In genomic region chr10:14748471-14748870, GRCh38 we compare ENCODE assay signal across 12 cellular contexts. TPM values are rescaled to one million over a fixed set of nuclear protein-coding genes. Genes with fewer than 3 reads are reported as not detected.
DNase-seq lines count a peak whose midpoint lies in the region; ATAC-seq and TF ChIP-seq lines count a peak whose summit lies in the region.
"Had no signal": no experiment of that assay in that cellular context is flagged by ENCODE, and none has a peak within 500 bp of the region (broad histone marks: within the 10 kb centered on the region; RNA-seq: fewer than 3 reads in every experiment).

No MANE protein-coding gene starts in this region.

- H3K9me3 ChIP-seq in Caco-2 (no peaks in the 10 kb centered on the region; the same call in 1 of the 2 replicates), skeletal muscle tissue (ENCODE audit: control insufficient read depth in 3 of 3, low read length in 3 of 3) (no peaks in the 10 kb centered on the region)

- POLR2A ChIA-PET in Caco-2 (lab: Charles Lee) = interaction anchor here (0.6 kb wide), 1 partner anchor 17 kb away, joined by 3 read pairs; no protein-coding TSS in a partner anchor

- H3K4me1 Mint-ChIP-seq in Caco-2 (ENCODE audit: low read depth, unreplicated experiment) = peaks cover 8% of the 10 kb centered on the region

- TF ChIP-seq CTCF in Caco-2 (IDR thresholded peaks at IDR 0.05; ENCODE audit: insufficient read depth in 1 of 2, low read depth in 1 of 2, low read length in 1 of 2, severe bottlenecking in 1 of 2, unreplicated experiment in 1 of 2) = no peak

- DNase-seq in Caco-2 = peak; percentile 39 to 50
- peak; percentile 37 for DNase-seq in RPMI8226
- DNase-seq in left colon = no peak
- no peak for DNase-seq in DMS114 treated with DMSO at 0.1 percent for 48 hours (lab: John Stamatoyannopoulos, UW; ENCODE audit: unreplicated experiment)
- DNase-seq in activated T-cell treated with anti-CD3 and anti-CD28 coated beads, Interleukin-2, amount 50 U/mL, for 1 hour = no peak
- DNase-seq in NCI-H2081 treated with DMSO at 0.1 percent for 48 hours (lab: John Stamatoyannopoulos, UW) = no peak
- no peak for DNase-seq in NOMO-1 treated with DMSO at 0.1 percent for 48 hours (lab: John Stamatoyannopoulos, UW; ENCODE audit: unreplicated experiment)
- DNase-seq: effector CD4-positive, alpha-beta T cell; NCI-H1930 had no signal

- H3K27ac Mint-ChIP-seq in Caco-2 (ENCODE audit: unreplicated experiment) = no peak overlapping the region
- H3K27ac Mint-ChIP-seq: nephron had no signal

- peak overlapping the region; percentile 70 for H3K27ac ChIP-seq in skeletal muscle tissue (ENCODE audit: low read depth, low read length)

- H3K4me1 ChIP-seq in Caco-2 (peaks cover 10% of the 10 kb centered on the region), skeletal muscle tissue (ENCODE audit: control insufficient read depth in 3 of 3, insufficient read depth in 3 of 3, low read length in 3 of 3) (peaks cover 26 to 32% (median 28%) of the 10 kb centered on the region in 3 donors)

- no TSS peak for BruUV-seq in Caco-2 (replicated peaks; lab: Mats Ljungman, UMichigan)

- H3K36me3 Mint-ChIP-seq in Caco-2 (ENCODE audit: insufficient read depth, unreplicated experiment) = no peaks in the 10 kb centered on the region

- intact Hi-C loops in Caco-2 (cut with micrococcal nuclease; ENCODE audit: unreplicated experiment) (no loop called here), left colon (cut with DNase I, micrococcal nuclease) (no loop called here)

- peak; percentile 37 for ATAC-seq in left colon
- ATAC-seq: HCT116 had no signal

- H3K9me3 Mint-ChIP-seq in Caco-2 (ENCODE audit: unreplicated experiment) = peaks cover 34% of the 10 kb centered on the region

- no peak overlapping the region for H3K4me3 Mint-ChIP-seq in Caco-2 (ENCODE audit: unreplicated experiment)
- H3K4me3 Mint-ChIP-seq: nephron had no signal

- no peaks in the 10 kb centered on the region for H3K27me3 Mint-ChIP-seq in Caco-2 (ENCODE audit: insufficient read depth, unreplicated experiment)

- H3K9ac ChIP-seq in skeletal muscle tissue (ENCODE audit: low read depth in 1 of 3, low read length in 3 of 3) = no peak overlapping the region

- CTCF ChIA-PET in Caco-2 (lab: Charles Lee) = no interaction called here

- H3K36me3 ChIP-seq in Caco-2 (ENCODE audit: control insufficient read depth, insufficient read depth, low read length) = no peaks in the 10 kb centered on the region
- H3K36me3 ChIP-seq in skeletal muscle tissue (ENCODE audit: control insufficient read depth in 3 of 3, insufficient read depth in 3 of 3, low read length in 3 of 3) = no peaks in the 10 kb centered on the region

- H3K27me3 ChIP-seq in Caco-2 (replicated peaks; ENCODE audit: control insufficient read depth, insufficient read depth, low read length) = no peaks in the 10 kb centered on the region
- no peaks in the 10 kb centered on the region for H3K27me3 ChIP-seq in skeletal muscle tissue (ENCODE audit: control insufficient read depth in 3 of 3, insufficient read depth in 3 of 3, low read length in 3 of 3)

- H3K4me3 ChIP-seq in Caco-2 (ENCODE audit: low read depth, low read length) (no peak overlapping the region), skeletal muscle tissue (ENCODE audit: low read length in 3 of 3) (no peak overlapping the region)

RNA-seq across cellular contexts. Expression of gene FAM107B, which starts 26.2 kb away (rescaled TPM):
- 206 and 209 TPM in 2 replicates for total RNA-seq in Caco-2 (2022)
- total RNA-seq in left colon = 10 to 100 TPM; 55.1 to 87.8 TPM
- total RNA-seq in skeletal muscle tissue = 13.6 TPM

Comparison
In these comparisons a context has a peak if more than half of its experiments do, and no peak if none do; other contexts are left out.
1. DNase-seq: peak in Caco-2 (2 of 2) and RPMI8226 (single experiment); none in left colon (0 of 2), DMS114 treated with DMSO at 0.1 percent for 48 hours (single experiment), activated T-cell treated with anti-CD3 and anti-CD28 coated beads, Interleukin-2, amount 50 U/mL, for 1 hour (single experiment), NCI-H2081 treated with DMSO at 0.1 percent for 48 hours (single experiment) and NOMO-1 treated with DMSO at 0.1 percent for 48 hours (single experiment).